Comparison of ENCODE assay signal across 1 cellular context in genomic region chr20:50368813-50369224, GRCh38.
A peak's percentile ranks its signal among the peaks of the same experiment; 100 is the strongest.
TF ChIP-seq lines count a peak whose summit lies in the region.

No MANE protein-coding gene starts in this region.

TF ChIP-seq in HepG2, 621 proteins besides CTCF, POLR2A, EP300 and RAD21 (continued from another document and continues in another):
- 0 out of 2 replicates have a peak, but pooled peaks have one; percentile 7 for TF ChIP-seq ZBTB40 (IDR thresholded peaks at IDR 0.05)
- no peak for TF ChIP-seq ZBTB40 (CRISPR knock-in tag; IDR thresholded peaks at IDR 0.05)
- no peak for TF ChIP-seq ZNF713 (CRISPR knock-in tag; IDR thresholded peaks at IDR 0.05)
- no peak for TF ChIP-seq ZNF232 (CRISPR knock-in tag; IDR thresholded peaks at IDR 0.05; ENCODE audit: borderline replicate concordance)
- TF ChIP-seq, protein P1, sequence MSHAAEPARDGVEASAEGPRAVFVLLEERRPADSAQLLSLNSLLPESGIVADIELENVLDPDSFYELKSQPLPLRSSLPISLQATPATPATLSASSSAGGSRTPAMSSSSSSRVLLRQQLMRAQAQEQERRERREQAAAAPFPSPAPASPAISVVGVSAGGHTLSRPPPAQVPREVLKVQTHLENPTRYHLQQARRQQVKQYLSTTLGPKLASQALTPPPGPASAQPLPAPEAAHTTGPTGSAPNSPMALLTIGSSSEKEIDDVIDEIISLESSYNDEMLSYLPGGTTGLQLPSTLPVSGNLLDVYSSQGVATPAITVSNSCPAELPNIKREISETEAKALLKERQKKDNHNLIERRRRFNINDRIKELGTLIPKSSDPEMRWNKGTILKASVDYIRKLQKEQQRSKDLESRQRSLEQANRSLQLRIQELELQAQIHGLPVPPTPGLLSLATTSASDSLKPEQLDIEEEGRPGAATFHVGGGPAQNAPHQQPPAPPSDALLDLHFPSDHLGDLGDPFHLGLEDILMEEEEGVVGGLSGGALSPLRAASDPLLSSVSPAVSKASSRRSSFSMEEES (CRISPR knock-in tag; IDR thresholded peaks at IDR 0.05) = peak; percentile 58; the same call in 1 of the 2 replicates
- TF ChIP-seq, protein P2, sequence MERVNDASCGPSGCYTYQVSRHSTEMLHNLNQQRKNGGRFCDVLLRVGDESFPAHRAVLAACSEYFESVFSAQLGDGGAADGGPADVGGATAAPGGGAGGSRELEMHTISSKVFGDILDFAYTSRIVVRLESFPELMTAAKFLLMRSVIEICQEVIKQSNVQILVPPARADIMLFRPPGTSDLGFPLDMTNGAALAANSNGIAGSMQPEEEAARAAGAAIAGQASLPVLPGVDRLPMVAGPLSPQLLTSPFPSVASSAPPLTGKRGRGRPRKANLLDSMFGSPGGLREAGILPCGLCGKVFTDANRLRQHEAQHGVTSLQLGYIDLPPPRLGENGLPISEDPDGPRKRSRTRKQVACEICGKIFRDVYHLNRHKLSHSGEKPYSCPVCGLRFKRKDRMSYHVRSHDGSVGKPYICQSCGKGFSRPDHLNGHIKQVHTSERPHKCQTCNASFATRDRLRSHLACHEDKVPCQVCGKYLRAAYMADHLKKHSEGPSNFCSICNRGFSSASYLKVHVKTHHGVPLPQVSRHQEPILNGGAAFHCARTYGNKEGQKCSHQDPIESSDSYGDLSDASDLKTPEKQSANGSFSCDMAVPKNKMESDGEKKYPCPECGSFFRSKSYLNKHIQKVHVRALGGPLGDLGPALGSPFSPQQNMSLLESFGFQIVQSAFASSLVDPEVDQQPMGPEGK (CRISPR knock-in tag; IDR thresholded peaks at IDR 0.05) = 0 out of 2 replicates have a peak, but pooled peaks have one; percentile 13
- TF ChIP-seq ZNF792 (CRISPR knock-in tag; IDR thresholded peaks at IDR 0.05) = 0 out of 2 replicates have a peak, but pooled peaks have one; percentile 12
- TF ChIP-seq RXRB (CRISPR knock-in tag; IDR thresholded peaks at IDR 0.05; ENCODE audit: borderline replicate concordance) = peak; percentile 5; the same call in 1 of the 2 replicates
- TF ChIP-seq SKI (IDR thresholded peaks at IDR 0.05; ENCODE audit: partially characterized antibody) = no peak
- TF ChIP-seq, protein P3, sequence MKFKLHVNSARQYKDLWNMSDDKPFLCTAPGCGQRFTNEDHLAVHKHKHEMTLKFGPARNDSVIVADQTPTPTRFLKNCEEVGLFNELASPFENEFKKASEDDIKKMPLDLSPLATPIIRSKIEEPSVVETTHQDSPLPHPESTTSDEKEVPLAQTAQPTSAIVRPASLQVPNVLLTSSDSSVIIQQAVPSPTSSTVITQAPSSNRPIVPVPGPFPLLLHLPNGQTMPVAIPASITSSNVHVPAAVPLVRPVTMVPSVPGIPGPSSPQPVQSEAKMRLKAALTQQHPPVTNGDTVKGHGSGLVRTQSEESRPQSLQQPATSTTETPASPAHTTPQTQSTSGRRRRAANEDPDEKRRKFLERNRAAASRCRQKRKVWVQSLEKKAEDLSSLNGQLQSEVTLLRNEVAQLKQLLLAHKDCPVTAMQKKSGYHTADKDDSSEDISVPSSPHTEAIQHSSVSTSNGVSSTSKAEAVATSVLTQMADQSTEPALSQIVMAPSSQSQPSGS (CRISPR knock-in tag; IDR thresholded peaks at IDR 0.05) = no peak; the same call in 1 of the 2 replicates
- no peak for TF ChIP-seq ZNF615 (CRISPR knock-in tag; IDR thresholded peaks at IDR 0.05; ENCODE audit: borderline replicate concordance)
- no peak for TF ChIP-seq PHF5A (CRISPR knock-in tag; IDR thresholded peaks at IDR 0.05; ENCODE audit: low read depth, unreplicated experiment)
- TF ChIP-seq ZNF770 (CRISPR knock-in tag; IDR thresholded peaks at IDR 0.05) = no peak
- TF ChIP-seq XRCC5 (optimal IDR thresholded peaks at IDR 0.05; ENCODE audit: low read length) = no peak
- TF ChIP-seq GPBP1L1 (CRISPR knock-in tag; IDR thresholded peaks at IDR 0.05) = no peak
- 0 out of 2 replicates have a peak, but pooled peaks have one; percentile 8 for TF ChIP-seq SSRP1 (CRISPR knock-in tag; IDR thresholded peaks at IDR 0.05)
- TF ChIP-seq, protein P4, sequence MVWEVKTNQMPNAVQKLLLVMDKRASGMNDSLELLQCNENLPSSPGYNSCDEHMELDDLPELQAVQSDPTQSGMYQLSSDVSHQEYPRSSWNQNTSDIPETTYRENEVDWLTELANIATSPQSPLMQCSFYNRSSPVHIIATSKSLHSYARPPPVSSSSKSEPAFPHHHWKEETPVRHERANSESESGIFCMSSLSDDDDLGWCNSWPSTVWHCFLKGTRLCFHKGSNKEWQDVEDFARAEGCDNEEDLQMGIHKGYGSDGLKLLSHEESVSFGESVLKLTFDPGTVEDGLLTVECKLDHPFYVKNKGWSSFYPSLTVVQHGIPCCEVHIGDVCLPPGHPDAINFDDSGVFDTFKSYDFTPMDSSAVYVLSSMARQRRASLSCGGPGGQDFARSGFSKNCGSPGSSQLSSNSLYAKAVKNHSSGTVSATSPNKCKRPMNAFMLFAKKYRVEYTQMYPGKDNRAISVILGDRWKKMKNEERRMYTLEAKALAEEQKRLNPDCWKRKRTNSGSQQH (CRISPR knock-in tag; IDR thresholded peaks at IDR 0.05; ENCODE audit: low read depth) = peak; percentile 92
- TF ChIP-seq SNAPC5 (CRISPR knock-in tag; IDR thresholded peaks at IDR 0.05; ENCODE audit: borderline replicate concordance) = peak; percentile 78; the same call in 1 of the 2 replicates
- TF ChIP-seq TP53 (CRISPR knock-in tag; conservative IDR thresholded peaks at IDR 0.05) = no peak
- peak; percentile 77 for TF ChIP-seq JUNB (CRISPR knock-in tag; IDR thresholded peaks at IDR 0.05; ENCODE audit: borderline replicate concordance)
- no peak for TF ChIP-seq NCOA5 (CRISPR knock-in tag; IDR thresholded peaks at IDR 0.05)
- TF ChIP-seq HNRNPK (IDR thresholded peaks at IDR 0.05; ENCODE audit: low read depth, low read length, poor library complexity, severe bottlenecking) = no peak
- TF ChIP-seq USF2 (IDR thresholded peaks at IDR 0.05; ENCODE audit: low read depth, low read length) = peak; percentile 88
- peak; percentile 95 for TF ChIP-seq USF2 (CRISPR knock-in tag; IDR thresholded peaks at IDR 0.05; ENCODE audit: borderline replicate concordance)
- TF ChIP-seq, protein P5, sequence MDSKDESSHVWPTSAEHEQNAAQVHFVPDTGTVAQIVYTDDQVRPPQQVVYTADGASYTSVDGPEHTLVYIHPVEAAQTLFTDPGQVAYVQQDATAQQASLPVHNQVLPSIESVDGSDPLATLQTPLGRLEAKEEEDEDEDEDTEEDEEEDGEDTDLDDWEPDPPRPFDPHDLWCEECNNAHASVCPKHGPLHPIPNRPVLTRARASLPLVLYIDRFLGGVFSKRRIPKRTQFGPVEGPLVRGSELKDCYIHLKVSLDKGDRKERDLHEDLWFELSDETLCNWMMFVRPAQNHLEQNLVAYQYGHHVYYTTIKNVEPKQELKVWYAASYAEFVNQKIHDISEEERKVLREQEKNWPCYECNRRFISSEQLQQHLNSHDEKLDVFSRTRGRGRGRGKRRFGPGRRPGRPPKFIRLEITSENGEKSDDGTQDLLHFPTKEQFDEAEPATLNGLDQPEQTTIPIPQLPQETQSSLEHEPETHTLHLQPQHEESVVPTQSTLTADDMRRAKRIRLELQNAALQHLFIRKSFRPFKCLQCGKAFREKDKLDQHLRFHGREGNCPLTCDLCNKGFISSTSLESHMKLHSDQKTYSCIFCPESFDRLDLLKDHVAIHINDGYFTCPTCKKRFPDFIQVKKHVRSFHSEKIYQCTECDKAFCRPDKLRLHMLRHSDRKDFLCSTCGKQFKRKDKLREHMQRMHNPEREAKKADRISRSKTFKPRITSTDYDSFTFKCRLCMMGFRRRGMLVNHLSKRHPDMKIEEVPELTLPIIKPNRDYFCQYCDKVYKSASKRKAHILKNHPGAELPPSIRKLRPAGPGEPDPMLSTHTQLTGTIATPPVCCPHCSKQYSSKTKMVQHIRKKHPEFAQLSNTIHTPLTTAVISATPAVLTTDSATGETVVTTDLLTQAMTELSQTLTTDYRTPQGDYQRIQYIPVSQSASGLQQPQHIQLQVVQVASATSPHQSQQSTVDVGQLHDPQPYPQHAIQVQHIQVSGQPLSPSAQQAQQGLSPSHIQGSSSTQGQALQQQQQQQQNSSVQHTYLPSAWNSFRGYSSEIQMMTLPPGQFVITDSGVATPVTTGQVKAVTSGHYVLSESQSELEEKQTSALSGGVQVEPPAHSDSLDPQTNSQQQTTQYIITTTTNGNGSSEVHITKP (CRISPR knock-in tag; IDR thresholded peaks at IDR 0.05; ENCODE audit: low read depth) = no peak
